ENCODE assay signal across 8 cellular contexts in genomic region chr1:150973826-150974579, GRCh38. TPM values are rescaled to one million over a fixed set of nuclear protein-coding genes. Genes with fewer than 3 reads are reported as not detected.
DNase-seq lines count a peak whose midpoint lies in the region; ATAC-seq and TF ChIP-seq lines count a peak whose summit lies in the region.

No MANE protein-coding gene starts in this region.

- H3K79me2 ChIP-seq in Loucy (ENCODE audit: insufficient read depth, low read length): peaks cover 54% of the 10 kb centered on the region

- ATAC-seq in GM21528 (IDR thresholded peaks at IDR 0.05; ENCODE audit: low FRiP score, unreplicated experiment): peak; percentile 35
- ATAC-seq in activated CD4-positive, alpha-beta T cell treated with anti-CD3 and anti-CD28 coated beads for 36 hours: peak; percentile 27

- peaks cover 62% of the 10 kb centered on the region for H3K4me1 Mint-ChIP-seq in activated CD4-positive, alpha-beta T cell treated with anti-CD3 and anti-CD28 coated beads for 36 hours

- POLR2A ChIA-PET in activated CD4-positive, alpha-beta T cell treated with anti-CD3 and anti-CD28 coated beads for 36 hours (lab: Charles Lee): interaction anchor here (0.7 to 1.8 kb wide), 3 partner anchors 8 to 32 kb away, joined by 3 to 9 read pairs (median 3); partner anchors contain the start of gene MINDY1

- no peaks in the 10 kb centered on the region for H3K27me3 Mint-ChIP-seq in activated CD4-positive, alpha-beta T cell treated with anti-CD3 and anti-CD28 coated beads for 36 hours

- peaks cover 60% of the 10 kb centered on the region for H3K4me1 ChIP-seq in Loucy (ENCODE audit: insufficient read depth, low read length, poor library complexity, severe bottlenecking)
- peaks cover 13 to 64% (median 52%) of the 10 kb centered on the region in 4 donors for H3K4me1 ChIP-seq in liver (ENCODE audit: control insufficient read depth in 4 of 4, insufficient read depth in 4 of 4, low read length in 3 of 4)

- WGBS in liver: under 1% methylated on average over 67 of the region's 67 CpGs

- intact Hi-C loops in activated CD4-positive, alpha-beta T cell treated with anti-CD3 and anti-CD28 coated beads for 36 hours (cut with DNase I, micrococcal nuclease): loop anchor here (1.0 to 10.0 kb wide), 10 partner anchors 34 to 509 kb away; partner anchors contain the start of genes GOLPH3L (in 2 of the 2), ARNT (in 1 of the 2), CDC42SE1 (in 1 of the 2) and ENSA (in 1 of the 2)

- H3K9me3 Mint-ChIP-seq in activated CD4-positive, alpha-beta T cell treated with anti-CD3 and anti-CD28 coated beads for 36 hours (ENCODE audit: low read depth): no peaks in the 10 kb centered on the region

- H3K36me3 ChIP-seq in Loucy (ENCODE audit: insufficient read depth, low read length) (no peaks in the 10 kb centered on the region), liver (ENCODE audit: control insufficient read depth in 4 of 4, insufficient read depth in 3 of 4, low read depth in 1 of 4, low read length in 3 of 4) (peaks cover 0 to under 1% (median 0%) of the 10 kb centered on the region in 4 donors)

- H3K9ac ChIP-seq in Loucy (ENCODE audit: low read depth, low read length, poor library complexity, severe bottlenecking) (peak overlapping the region; percentile 98), liver (ENCODE audit: low read depth in 1 of 2, low read length in 2 of 2) (peak overlapping the region; percentile 93 to 98)

- H3K36me3 Mint-ChIP-seq in activated CD4-positive, alpha-beta T cell treated with anti-CD3 and anti-CD28 coated beads for 36 hours (ENCODE audit: low read depth): peaks cover 10% of the 10 kb centered on the region

- TF ChIP-seq CTCF in Loucy (conservative IDR thresholded peaks at IDR 0.05; ENCODE audit: low read length) (no peak), liver (IDR thresholded peaks at IDR 0.05; ENCODE audit: low read depth, low read length, missing input control) (no peak)

- H3K27ac ChIP-seq in cingulate gyrus (ENCODE audit: low read depth, low read length) (peak overlapping the region; percentile 83), liver (ENCODE audit: low read depth in 1 of 2, low read length in 2 of 2) (peak overlapping the region; percentile 89 to 90)

- H3K4me3 Mint-ChIP-seq in activated CD4-positive, alpha-beta T cell treated with anti-CD3 and anti-CD28 coated beads for 36 hours: peak overlapping the region; percentile 88

- H3K27me3 ChIP-seq in Loucy (ENCODE audit: insufficient read depth, low read length, poor library complexity, severe bottlenecking) (no peaks in the 10 kb centered on the region), liver (ENCODE audit: control insufficient read depth in 4 of 4, insufficient read depth in 4 of 4, low read length in 3 of 4) (no peaks in the 10 kb centered on the region)

- CTCF ChIA-PET in activated CD4-positive, alpha-beta T cell treated with anti-CD3 and anti-CD28 coated beads for 36 hours (lab: Charles Lee): interaction anchor here (0.5 to 3.8 kb wide), 7 partner anchors 10 to 702 kb away, joined by 3 to 15 read pairs (median 3); partner anchors contain the start of genes C1orf54 and MINDY1

- peak overlapping the region; percentile 72 for H2AFZ ChIP-seq in Loucy (ENCODE audit: low read length)

- DNase-seq in DMS 273 treated with DMSO at 0.1 percent for 48 hours (lab: John Stamatoyannopoulos, UW): peak; percentile 93
- peak; percentile 67 for DNase-seq in activated CD4-positive, alpha-beta T cell treated with anti-CD3 and anti-CD28 coated beads for 36 hours
- DNase-seq in stimulated activated CD8-positive, alpha-beta memory T cell treated with anti-CD3 and anti-CD28 coated beads, Interleukin-4, amount 100 ng/mL, for 48 hours: peak; percentile 62
- no peak for DNase-seq in ureter (ENCODE audit: low spot score)

- H3K9me2 ChIP-seq in Loucy (replicated peaks; ENCODE audit: low read depth, low read length): no peaks in the 10 kb centered on the region

- peak overlapping the region; percentile 87 for H3K27ac Mint-ChIP-seq in activated CD4-positive, alpha-beta T cell treated with anti-CD3 and anti-CD28 coated beads for 36 hours

- peaks cover 5% of the 10 kb centered on the region; the same call in 1 of the 2 replicates for H3F3A ChIP-seq in Loucy (ENCODE audit: low read depth)

- H4K20me1 ChIP-seq in Loucy (ENCODE audit: insufficient read depth, low read length, poor library complexity, severe bottlenecking): peaks cover 44% of the 10 kb centered on the region

- no peak for TF ChIP-seq RAD21 in liver (IDR thresholded peaks at IDR 0.05)

- H3K4me3 ChIP-seq in Loucy (ENCODE audit: low read length, poor library complexity, severe bottlenecking) (peak overlapping the region; percentile 100), liver (ENCODE audit: low read depth in 1 of 3, low read length in 3 of 3) (peak overlapping the region; percentile 86 to 94 (median 90))

- peak overlapping the region; percentile 96 for H3K4me2 ChIP-seq in Loucy (ENCODE audit: low read depth, low read length, poor library complexity, severe bottlenecking)

- H3K9me3 ChIP-seq in Loucy (ENCODE audit: insufficient read depth, low read depth, low read length) (no peaks in the 10 kb centered on the region), liver (ENCODE audit: control insufficient read depth in 4 of 4, low read length in 3 of 4) (no peaks in the 10 kb centered on the region)

TF ChIP-seq in liver, 16 proteins besides CTCF, POLR2A, EP300 and RAD21 (continues in another document):
- no peak for TF ChIP-seq MAX (IDR thresholded peaks at IDR 0.05)
- no peak for TF ChIP-seq SP1 (IDR thresholded peaks at IDR 0.05)
- TF ChIP-seq GABPA (IDR thresholded peaks at IDR 0.05 in 1 of 2, conservative IDR thresholded peaks at IDR 0.05 in 1 of 2): no peak
- no peak for TF ChIP-seq FOXA2 (IDR thresholded peaks at IDR 0.05)
- no peak for TF ChIP-seq NR2F2 (IDR thresholded peaks at IDR 0.05)
- no peak for TF ChIP-seq YY1 (IDR thresholded peaks at IDR 0.05)
- no peak for TF ChIP-seq FOXA1 (IDR thresholded peaks at IDR 0.05)
- no peak for TF ChIP-seq JUND (IDR thresholded peaks at IDR 0.05)
- TF ChIP-seq ZBTB33 (IDR thresholded peaks at IDR 0.05): no peak
- no peak for TF ChIP-seq EGR1 (IDR thresholded peaks at IDR 0.05; ENCODE audit: low read depth in 2 of 2)
- TF ChIP-seq HNF4A (conservative IDR thresholded peaks at IDR 0.05): no peak

RNA-seq across cellular contexts. Expression of gene CERS2, which starts 0.6 kb away (rescaled TPM):
- total RNA-seq in activated CD4-positive, alpha-beta T cell treated with anti-CD3 and anti-CD28 coated beads for 36 hours: 100 to 1,000 TPM; 134 to 151 TPM
- total RNA-seq in liver (100 to 1,000 TPM; 212 to 346 TPM), ureter (138 TPM)
- polyA plus RNA-seq in liver: 100 to 1,000 TPM; 215 to 340 TPM

RNA-seq across cellular contexts. Expression of gene ANXA9, which starts 8.1 kb away (rescaled TPM):
- total RNA-seq in activated CD4-positive, alpha-beta T cell treated with anti-CD3 and anti-CD28 coated beads for 36 hours: under 1 TPM; 0.27 to 0.28 TPM
- total RNA-seq in liver (10 to 100 TPM; 15.8 to 18.2 TPM), ureter (39.7 TPM)
- polyA plus RNA-seq in liver: 10 to 100 TPM in 1 of 2 donors, 1 to 10 TPM in 1; 7.5 to 24.0 TPM

RNA-seq across cellular contexts. Expression of gene MINDY1, which starts 32.7 kb away (rescaled TPM):
- total RNA-seq in activated CD4-positive, alpha-beta T cell treated with anti-CD3 and anti-CD28 coated beads for 36 hours: 10 to 100 TPM; 16.2 to 20.3 TPM
- total RNA-seq in liver: 10 to 100 TPM in 1 of 2 donors, 1 to 10 TPM in 1; 9.8 to 21.3 TPM
- 1 to 10 TPM; 7.3 to 8.3 TPM for polyA plus RNA-seq in liver
- total RNA-seq in ureter: 34.0 TPM

RNA-seq across cellular contexts. Expression of gene PRUNE1, which starts 34.2 kb away (rescaled TPM):
- total RNA-seq in activated CD4-positive, alpha-beta T cell treated with anti-CD3 and anti-CD28 coated beads for 36 hours: 10 to 100 TPM; 13.6 to 18.6 TPM
- 1 to 10 TPM; 6.1 to 9.0 TPM for total RNA-seq in liver
- 10 to 100 TPM in 1 of 2 donors, 1 to 10 TPM in 1; 9.9 to 10.6 TPM for polyA plus RNA-seq in liver
- total RNA-seq in ureter: 26.7 TPM

RNA-seq across cellular contexts. Expression of gene SETDB1, which starts 47.8 kb away (rescaled TPM):
- total RNA-seq in activated CD4-positive, alpha-beta T cell treated with anti-CD3 and anti-CD28 coated beads for 36 hours: 10 to 100 TPM; 48.8 to 52.7 TPM
- 10 to 100 TPM; 20.8 to 23.7 TPM for total RNA-seq in liver
- 1 to 10 TPM; 5.4 to 7.3 TPM for polyA plus RNA-seq in liver
- total RNA-seq in ureter: 56.9 TPM

Comparison
In these comparisons a context has a peak if more than half of its experiments do, and no peak if none do; other contexts are left out.
1. RNA of gene ANXA9, which starts 8.1 kb away (total RNA-seq): 39.7 TPM in ureter (single experiment) and 15.8 to 18.2 TPM in liver; 0.27 to 0.28 TPM in activated CD4-positive, alpha-beta T cell treated with anti-CD3 and anti-CD28 coated beads for 36 hours; every median in the first group is over 10 times any median in the second.